ENCODE assay signal across 1 cellular context in genomic region chr15:55526559-55527036, GRCh38.
A peak's percentile ranks its signal among the peaks of the same experiment; 100 is the strongest.
TF ChIP-seq lines count a peak whose summit lies in the region.

No MANE protein-coding gene starts in this region.

TF ChIP-seq in HepG2, 621 proteins besides CTCF, POLR2A, EP300 and RAD21 (continued from another document and continues in another):
- TF ChIP-seq RERE (CRISPR knock-in tag; IDR thresholded peaks at IDR 0.05; ENCODE audit: low read depth) (no peak), ZNF383 (CRISPR knock-in tag; IDR thresholded peaks at IDR 0.05; ENCODE audit: borderline replicate concordance) (no peak), PHF20 (CRISPR knock-in tag; IDR thresholded peaks at IDR 0.05) (no peak; the same call in 1 of the 2 replicates), ZBTB37 (CRISPR knock-in tag; IDR thresholded peaks at IDR 0.05) (no peak), ZNF367 (CRISPR knock-in tag; IDR thresholded peaks at IDR 0.05; ENCODE audit: borderline replicate concordance) (no peak), HHEX (CRISPR knock-in tag; IDR thresholded peaks at IDR 0.05) (no peak), ZNF572 (CRISPR knock-in tag; IDR thresholded peaks at IDR 0.05) (no peak), ATF6 (CRISPR knock-in tag; conservative IDR thresholded peaks at IDR 0.05) (no peak), ZNF350 (CRISPR knock-in tag; IDR thresholded peaks at IDR 0.05; ENCODE audit: borderline replicate concordance, low read depth) (no peak), TBP (CRISPR knock-in tag; IDR thresholded peaks at IDR 0.05) (no peak), SIN3B (IDR thresholded peaks at IDR 0.05; ENCODE audit: low read length) (no peak), RNF219 (CRISPR knock-in tag; IDR thresholded peaks at IDR 0.05) (no peak), ZNF280D (CRISPR knock-in tag; IDR thresholded peaks at IDR 0.05) (peak; percentile 85), SOX5 (CRISPR knock-in tag; IDR thresholded peaks at IDR 0.05; ENCODE audit: borderline replicate concordance) (peak; percentile 28; the same call in 1 of the 2 replicates), ZNF678 (CRISPR knock-in tag; IDR thresholded peaks at IDR 0.05) (no peak), CHCHD3 (CRISPR knock-in tag; IDR thresholded peaks at IDR 0.05) (no peak), TRIM24 (CRISPR knock-in tag; IDR thresholded peaks at IDR 0.05) (no peak), IRF1 (CRISPR knock-in tag; IDR thresholded peaks at IDR 0.05; ENCODE audit: low read depth) (no peak), SMAD3 (CRISPR knock-in tag; IDR thresholded peaks at IDR 0.05) (no peak), NCOA2 (CRISPR knock-in tag; IDR thresholded peaks at IDR 0.05) (no peak), ZNF75D (CRISPR knock-in tag; IDR thresholded peaks at IDR 0.05; ENCODE audit: borderline replicate concordance) (no peak), ZNF703 (CRISPR knock-in tag; IDR thresholded peaks at IDR 0.05; ENCODE audit: borderline replicate concordance) (no peak), PRDM4 (CRISPR knock-in tag; IDR thresholded peaks at IDR 0.05; ENCODE audit: borderline replicate concordance) (no peak), MED8 (CRISPR knock-in tag; IDR thresholded peaks at IDR 0.05; ENCODE audit: insufficient replicate concordance) (no peak), ZNF788 (CRISPR knock-in tag; IDR thresholded peaks at IDR 0.05; ENCODE audit: borderline replicate concordance) (no peak), RBFOX2 (IDR thresholded peaks at IDR 0.05; ENCODE audit: low read depth, low read length) (no peak), MYNN (CRISPR knock-in tag; IDR thresholded peaks at IDR 0.05; ENCODE audit: low read depth) (no peak), ZNF431 (CRISPR knock-in tag; IDR thresholded peaks at IDR 0.05; ENCODE audit: borderline replicate concordance, low read depth) (no peak), RARG (CRISPR knock-in tag; IDR thresholded peaks at IDR 0.05; ENCODE audit: low read depth) (no peak), ZBTB3 (CRISPR knock-in tag; IDR thresholded peaks at IDR 0.05; ENCODE audit: borderline replicate concordance, low read depth) (no peak), IRF9 (CRISPR knock-in tag; IDR thresholded peaks at IDR 0.05; ENCODE audit: borderline replicate concordance) (peak; percentile 69; the same call in 1 of the 2 replicates), NFATC3 (CRISPR knock-in tag; IDR thresholded peaks at IDR 0.05) (no peak), GABPA (IDR thresholded peaks at IDR 0.05; ENCODE audit: low read depth, low read length) (no peak), GABPA (CRISPR knock-in tag; IDR thresholded peaks at IDR 0.05; ENCODE audit: low read depth) (no peak), IKZF4 (CRISPR knock-in tag; IDR thresholded peaks at IDR 0.05; ENCODE audit: borderline replicate concordance, low read depth, not compliant biosample characterization) (no peak), MZF1 (CRISPR knock-in tag; IDR thresholded peaks at IDR 0.05; ENCODE audit: borderline replicate concordance) (no peak), ZNF512B (CRISPR knock-in tag; IDR thresholded peaks at IDR 0.05; ENCODE audit: borderline replicate concordance) (no peak), SMARCC2 (IDR thresholded peaks at IDR 0.05) (no peak), ARNT2 (CRISPR knock-in tag; IDR thresholded peaks at IDR 0.05; ENCODE audit: low read depth) (no peak), ZBTB1 (CRISPR knock-in tag; IDR thresholded peaks at IDR 0.05; ENCODE audit: borderline replicate concordance) (no peak), ZNF331 (CRISPR knock-in tag; IDR thresholded peaks at IDR 0.05) (peak; percentile 30; the same call in 1 of the 2 replicates)
